Comparison of ENCODE assay signal across 1 cellular context in the genomic region with DNA sequence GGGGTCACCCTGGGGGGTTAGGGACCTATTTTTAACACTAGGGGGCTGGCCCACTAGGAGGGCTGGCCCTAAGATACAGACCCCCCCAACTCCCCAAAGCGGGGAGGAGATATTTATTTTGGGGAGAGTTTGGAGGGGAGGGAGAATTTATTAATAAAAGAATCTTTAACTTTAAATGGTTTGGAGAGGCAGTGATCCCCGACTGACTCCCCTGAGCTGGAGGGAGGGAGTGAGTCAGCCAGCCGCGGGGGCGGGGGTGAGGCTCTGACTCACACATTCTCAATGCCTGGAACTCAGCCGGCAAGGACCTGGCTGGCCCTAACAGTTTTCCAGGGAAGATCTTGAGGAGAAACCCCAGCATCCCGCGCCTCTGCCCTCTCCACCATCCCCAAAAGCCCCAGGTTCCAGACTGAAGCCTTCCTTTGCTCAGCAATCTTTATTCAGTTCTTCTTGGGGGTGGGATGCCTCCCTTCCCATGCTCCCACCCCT.
A peak's percentile ranks its signal among the peaks of the same experiment; 100 is the strongest.
TF ChIP-seq lines count a peak whose summit lies in the region.

No MANE protein-coding gene starts in this region.

TF ChIP-seq in K562, 482 proteins besides CTCF, POLR2A, EP300 and RAD21 (continued from another document and continues in another):
- TF ChIP-seq, protein P1, sequence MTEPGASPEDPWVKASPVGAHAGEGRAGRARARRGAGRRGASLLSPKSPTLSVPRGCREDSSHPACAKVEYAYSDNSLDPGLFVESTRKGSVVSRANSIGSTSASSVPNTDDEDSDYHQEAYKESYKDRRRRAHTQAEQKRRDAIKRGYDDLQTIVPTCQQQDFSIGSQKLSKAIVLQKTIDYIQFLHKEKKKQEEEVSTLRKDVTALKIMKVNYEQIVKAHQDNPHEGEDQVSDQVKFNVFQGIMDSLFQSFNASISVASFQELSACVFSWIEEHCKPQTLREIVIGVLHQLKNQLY (CRISPR knock-in tag; conservative IDR thresholded peaks at IDR 0.05), result no peak
- no peak for TF ChIP-seq PBX2 (CRISPR knock-in tag; IDR thresholded peaks at IDR 0.05; ENCODE audit: low read depth)
- no peak for TF ChIP-seq PBX2 (tag; conservative IDR thresholded peaks at IDR 0.05; ENCODE audit: low read depth)
- TF ChIP-seq MTA1 (IDR thresholded peaks at IDR 0.05; ENCODE audit: borderline replicate concordance), result no peak
- no peak for TF ChIP-seq ZNF408 (CRISPR knock-in tag; IDR thresholded peaks at IDR 0.05; ENCODE audit: low read depth)
- no peak for TF ChIP-seq ZNF324 (CRISPR knock-in tag; IDR thresholded peaks at IDR 0.05)
- no peak for TF ChIP-seq GATAD2B (IDR thresholded peaks at IDR 0.05; ENCODE audit: borderline replicate concordance)
- TF ChIP-seq SPI1 (IDR thresholded peaks at IDR 0.05; ENCODE audit: borderline replicate concordance, low read depth, low read length), result no peak
- TF ChIP-seq CGGBP1 (CRISPR knock-in tag; IDR thresholded peaks at IDR 0.05), result no peak
- TF ChIP-seq PHF21A (IDR thresholded peaks at IDR 0.05; ENCODE audit: borderline replicate concordance, low read depth), result no peak
- no peak for TF ChIP-seq PML (IDR thresholded peaks at IDR 0.05; ENCODE audit: low read length)
- TF ChIP-seq, protein P2, sequence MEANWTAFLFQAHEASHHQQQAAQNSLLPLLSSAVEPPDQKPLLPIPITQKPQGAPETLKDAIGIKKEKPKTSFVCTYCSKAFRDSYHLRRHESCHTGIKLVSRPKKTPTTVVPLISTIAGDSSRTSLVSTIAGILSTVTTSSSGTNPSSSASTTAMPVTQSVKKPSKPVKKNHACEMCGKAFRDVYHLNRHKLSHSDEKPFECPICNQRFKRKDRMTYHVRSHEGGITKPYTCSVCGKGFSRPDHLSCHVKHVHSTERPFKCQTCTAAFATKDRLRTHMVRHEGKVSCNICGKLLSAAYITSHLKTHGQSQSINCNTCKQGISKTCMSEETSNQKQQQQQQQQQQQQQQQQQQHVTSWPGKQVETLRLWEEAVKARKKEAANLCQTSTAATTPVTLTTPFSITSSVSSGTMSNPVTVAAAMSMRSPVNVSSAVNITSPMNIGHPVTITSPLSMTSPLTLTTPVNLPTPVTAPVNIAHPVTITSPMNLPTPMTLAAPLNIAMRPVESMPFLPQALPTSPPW (CRISPR knock-in tag; IDR thresholded peaks at IDR 0.05), result peak; percentile 82
- no peak for TF ChIP-seq CHCHD3 (CRISPR knock-in tag; IDR thresholded peaks at IDR 0.05)
- TF ChIP-seq TAF15 (IDR thresholded peaks at IDR 0.05; ENCODE audit: low read depth, low read length), result no peak
- TF ChIP-seq ZEB2 (IDR thresholded peaks at IDR 0.05), result no peak
- no peak for TF ChIP-seq TSC22D4 (tag; IDR thresholded peaks at IDR 0.05)
- TF ChIP-seq POLR2B (IDR thresholded peaks at IDR 0.05; ENCODE audit: low read depth, partially characterized antibody), result no peak
- peak; percentile 31; the same call in 1 of the 2 replicates for TF ChIP-seq ATF7 (IDR thresholded peaks at IDR 0.05)
- no peak for TF ChIP-seq NR2C1 (IDR thresholded peaks at IDR 0.05)
- no peak for TF ChIP-seq NR2C1 (tag; IDR thresholded peaks at IDR 0.05)
- TF ChIP-seq ZNF778 (CRISPR knock-in tag; IDR thresholded peaks at IDR 0.05), result no peak
- TF ChIP-seq CBX5 (IDR thresholded peaks at IDR 0.05; ENCODE audit: borderline replicate concordance, low read depth), result no peak
- TF ChIP-seq THAP12 (CRISPR knock-in tag; IDR thresholded peaks at IDR 0.05), result no peak
- no peak for TF ChIP-seq MED1 (CRISPR knock-in tag; IDR thresholded peaks at IDR 0.05; ENCODE audit: borderline replicate concordance)
- TF ChIP-seq C11orf30 (IDR thresholded peaks at IDR 0.05; ENCODE audit: low read depth), result no peak
- TF ChIP-seq HDAC1 (IDR thresholded peaks at IDR 0.05), result no peak
- no peak for TF ChIP-seq HMG20A (CRISPR knock-in tag; conservative IDR thresholded peaks at IDR 0.05)
- TF ChIP-seq FOSL1 (tag; conservative IDR thresholded peaks at IDR 0.05), result peak; percentile 99
- TF ChIP-seq NFATC3 (IDR thresholded peaks at IDR 0.05), result no peak
- TF ChIP-seq SREBF2 (CRISPR knock-in tag; IDR thresholded peaks at IDR 0.05), result no peak
- no peak for TF ChIP-seq NFXL1 (CRISPR knock-in tag; IDR thresholded peaks at IDR 0.05)
- TF ChIP-seq ZNF644 (tag; IDR thresholded peaks at IDR 0.05; ENCODE audit: low read depth), result no peak
- TF ChIP-seq ZBED1 (IDR thresholded peaks at IDR 0.05), result no peak
- TF ChIP-seq ZNF707 (CRISPR knock-in tag; conservative IDR thresholded peaks at IDR 0.05), result no peak
- TF ChIP-seq MAFF (IDR thresholded peaks at IDR 0.05; ENCODE audit: low read length), result no peak
- TF ChIP-seq NR2C2 (CRISPR knock-in tag; IDR thresholded peaks at IDR 0.05), result no peak
- TF ChIP-seq NR2C2 (tag; IDR thresholded peaks at IDR 0.05), result no peak
- TF ChIP-seq, protein P3, sequence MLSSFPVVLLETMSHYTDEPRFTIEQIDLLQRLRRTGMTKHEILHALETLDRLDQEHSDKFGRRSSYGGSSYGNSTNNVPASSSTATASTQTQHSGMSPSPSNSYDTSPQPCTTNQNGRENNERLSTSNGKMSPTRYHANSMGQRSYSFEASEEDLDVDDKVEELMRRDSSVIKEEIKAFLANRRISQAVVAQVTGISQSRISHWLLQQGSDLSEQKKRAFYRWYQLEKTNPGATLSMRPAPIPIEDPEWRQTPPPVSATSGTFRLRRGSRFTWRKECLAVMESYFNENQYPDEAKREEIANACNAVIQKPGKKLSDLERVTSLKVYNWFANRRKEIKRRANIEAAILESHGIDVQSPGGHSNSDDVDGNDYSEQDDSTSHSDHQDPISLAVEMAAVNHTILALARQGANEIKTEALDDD (IDR thresholded peaks at IDR 0.05), result no peak
- no peak for TF ChIP-seq ZNF253 (CRISPR knock-in tag; conservative IDR thresholded peaks at IDR 0.05)
- TF ChIP-seq FOXP1 (CRISPR knock-in tag; IDR thresholded peaks at IDR 0.05), result no peak
- no peak for TF ChIP-seq ZKSCAN8 (CRISPR knock-in tag; IDR thresholded peaks at IDR 0.05)
- no peak for TF ChIP-seq TAF7 (tag; IDR thresholded peaks at IDR 0.05)
- 0 out of 4 replicates have a peak, but pooled peaks of 1 of the 2 experiments have one; percentile 46 for TF ChIP-seq RCOR1 (IDR thresholded peaks at IDR 0.05; ENCODE audit: borderline replicate concordance in 1 of 2, low read depth in 2 of 2, low read length in 2 of 2)
- TF ChIP-seq NFE2 (IDR thresholded peaks at IDR 0.05; ENCODE audit: low read depth), result peak; percentile 54
- TF ChIP-seq ILK (tag; IDR thresholded peaks at IDR 0.05; ENCODE audit: borderline replicate concordance, low read depth), result no peak
- no peak for TF ChIP-seq MBD1 (CRISPR knock-in tag; IDR thresholded peaks at IDR 0.05)
- TF ChIP-seq ATF4 (CRISPR knock-in tag; IDR thresholded peaks at IDR 0.05), result no peak
- no peak for TF ChIP-seq ZNF347 (CRISPR knock-in tag; IDR thresholded peaks at IDR 0.05; ENCODE audit: low read depth)
- no peak for TF ChIP-seq SETDB1 (IDR thresholded peaks at IDR 0.05; ENCODE audit: low read length)
- TF ChIP-seq XRCC4 (IDR thresholded peaks at IDR 0.05; ENCODE audit: extremely low read depth, insufficient read depth, insufficient read length), result no peak
- no peak for TF ChIP-seq TSHZ1 (CRISPR knock-in tag; IDR thresholded peaks at IDR 0.05)
- no peak for TF ChIP-seq HIVEP1 (CRISPR knock-in tag; IDR thresholded peaks at IDR 0.05)
- peak; percentile 1; the same call in 1 of the 2 replicates for TF ChIP-seq POLR2AphosphoS2 (IDR thresholded peaks at IDR 0.05; ENCODE audit: low read length)
- no peak for TF ChIP-seq PYGO2 (tag; IDR thresholded peaks at IDR 0.05)
